ENCODE assay signal across 9 cellular contexts in the genomic region with DNA sequence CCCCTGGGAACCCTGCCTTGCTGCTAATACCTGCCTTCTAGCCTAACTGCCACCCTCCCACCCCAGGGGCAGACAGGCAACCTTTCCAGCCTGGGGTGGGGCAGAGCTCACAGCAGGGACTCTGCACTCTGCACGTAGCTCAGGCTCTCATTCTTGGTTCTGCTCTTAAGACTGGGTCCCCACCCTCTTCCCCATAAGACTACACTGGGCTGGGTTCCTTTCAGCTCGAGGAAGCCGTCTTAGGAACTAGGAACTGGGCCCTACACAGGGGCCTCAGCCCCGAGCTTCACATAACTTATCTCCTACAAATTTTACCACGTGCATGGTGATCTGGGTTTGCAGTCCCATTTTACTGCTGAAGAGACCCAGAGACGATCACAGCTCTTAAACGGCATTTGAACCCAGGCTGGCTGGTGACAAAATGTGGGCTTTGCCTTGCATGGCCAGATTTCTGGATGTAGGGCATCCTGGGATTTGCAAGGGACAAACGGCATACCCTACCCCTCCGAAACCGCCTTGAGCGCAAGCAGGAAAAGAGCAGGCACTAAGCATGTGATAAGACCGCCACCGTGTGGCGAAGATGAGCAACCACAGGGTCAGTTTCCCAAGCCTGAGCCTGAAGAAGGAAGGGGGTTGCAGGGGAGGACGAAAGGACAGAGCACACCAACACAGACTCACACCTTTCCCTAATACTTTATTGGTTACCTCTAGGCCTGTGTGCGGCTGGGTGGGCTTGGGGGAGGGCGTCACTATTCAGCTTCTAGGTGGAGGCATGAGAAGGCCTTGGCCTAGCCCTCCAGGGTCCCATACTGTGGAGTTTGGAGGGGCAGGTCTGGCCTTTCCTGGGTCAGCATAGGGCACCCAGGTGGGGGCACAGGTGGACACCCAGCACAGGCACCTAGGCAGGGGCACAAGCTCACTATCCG. TPM values are rescaled to one million over a fixed set of nuclear protein-coding genes. Genes with fewer than 3 reads are reported as not detected.
DNase-seq lines count a peak whose midpoint lies in the region; ATAC-seq, FAIRE-seq and TF ChIP-seq lines count a peak whose summit lies in the region.
"Had no signal": no experiment of that assay in that cellular context is flagged by ENCODE, and none has a peak within 500 bp of the region (broad histone marks: within the 10 kb centered on the region; RNA-seq: fewer than 3 reads in every experiment).

No MANE protein-coding gene starts in this region.

- ATAC-seq in sciatic nerve (peak; percentile 41), HG03378 (IDR thresholded peaks at IDR 0.05; ENCODE audit: unreplicated experiment) (no peak)

- no peaks in the 10 kb centered on the region for H3K9me3 Mint-ChIP-seq in T-helper 2 cell treated with Interferon-gamma antibody and Interleukin-4, amounts not matched to agents 5 μg/mL and 100 μg/mL, for 36 hours

- H3K27me3 Mint-ChIP-seq in T-helper 2 cell treated with Interferon-gamma antibody and Interleukin-4, amounts not matched to agents 5 μg/mL and 100 μg/mL, for 36 hours (ENCODE audit: low read depth), result no peaks in the 10 kb centered on the region

- H3K36me3 Mint-ChIP-seq in T-helper 2 cell treated with Interferon-gamma antibody and Interleukin-4, amounts not matched to agents 5 μg/mL and 100 μg/mL, for 36 hours (ENCODE audit: low read depth), result peaks cover 21% of the 10 kb centered on the region

- peaks cover 28% of the 10 kb centered on the region for H3K4me1 Mint-ChIP-seq in T-helper 2 cell treated with Interferon-gamma antibody and Interleukin-4, amounts not matched to agents 5 μg/mL and 100 μg/mL, for 36 hours (ENCODE audit: low read depth)

- intact Hi-C loops in sciatic nerve (cut with DNase I), result no loop called here

- H3K4me3 Mint-ChIP-seq in T-helper 2 cell treated with Interferon-gamma antibody and Interleukin-4, amounts not matched to agents 5 μg/mL and 100 μg/mL, for 36 hours, result peak overlapping the region; percentile 84

- peak; percentile 99 for TF ChIP-seq CTCF in GM12864 (IDR thresholded peaks at IDR 0.05; ENCODE audit: low read depth, low read length, missing control alignments)

- H3K27ac Mint-ChIP-seq in T-helper 2 cell treated with Interferon-gamma antibody and Interleukin-4, amounts not matched to agents 5 μg/mL and 100 μg/mL, for 36 hours, result peak overlapping the region; percentile 84

- FAIRE-seq in urothelium cell line (lab: Jason Lieb, UNC), result no peak
- FAIRE-seq: islet of Langerhans had no signal

- no peak for DNase-seq in GM12864 (ENCODE audit: low read depth)
- peak; percentile 67 to 69 for DNase-seq in NCI-H1930 (lab: John Stamatoyannopoulos, UW)
- peak; percentile 73 for DNase-seq in T-helper 2 cell treated with Interferon-gamma antibody and Interleukin-4, amounts not matched to agents 5 μg/mL and 100 μg/mL, for 36 hours (ENCODE audit: low spot score)
- peak; percentile 91 for DNase-seq in astrocyte of the hippocampus (ENCODE audit: low read depth, low spot score)
- peak; percentile 60 to 68 for DNase-seq in hippocampal formation (lab: John Stamatoyannopoulos, UW)
- DNase-seq in sciatic nerve (ENCODE audit: low spot score), result peak; percentile 86
- DNase-seq in urothelium cell line (ENCODE audit: low spot score), result no peak

- H3K4me3 ChIP-seq in GM12864 (ENCODE audit: low read depth, low read length), result no peak overlapping the region

RNA-seq across cellular contexts. Expression of gene JUNB, which starts 5.1 kb away (rescaled TPM):
- 279 TPM for total RNA-seq in sciatic nerve

RNA-seq across cellular contexts. Expression of gene PRDX2, which starts 5.2 kb away (rescaled TPM):
- 117 TPM for total RNA-seq in sciatic nerve

RNA-seq across cellular contexts. Expression of gene THSD8, which starts 5.5 kb away (rescaled TPM):
- total RNA-seq in sciatic nerve, result 2.4 TPM

RNA-seq across cellular contexts. Expression of gene RNASEH2A, which starts 10.0 kb away (rescaled TPM):
- total RNA-seq in sciatic nerve, result 5.1 TPM

RNA-seq across cellular contexts. Expression of gene HOOK2, which starts 21.1 kb away (rescaled TPM):
- total RNA-seq in sciatic nerve, result 45.1 TPM

Comparison
In these comparisons a context has a peak if more than half of its experiments do, and no peak if none do; other contexts are left out.
1. DNase-seq: peak in NCI-H1930 (2 of 2), T-helper 2 cell treated with Interferon-gamma antibody and Interleukin-4, amounts not matched to agents 5 μg/mL and 100 μg/mL, for 36 hours (single experiment), astrocyte of the hippocampus (single experiment), hippocampal formation (2 of 2) and sciatic nerve (single experiment); none in GM12864 (single experiment) and urothelium cell line (single experiment).